10 cellular contexts compared by ENCODE assay signal in the genomic region with DNA sequence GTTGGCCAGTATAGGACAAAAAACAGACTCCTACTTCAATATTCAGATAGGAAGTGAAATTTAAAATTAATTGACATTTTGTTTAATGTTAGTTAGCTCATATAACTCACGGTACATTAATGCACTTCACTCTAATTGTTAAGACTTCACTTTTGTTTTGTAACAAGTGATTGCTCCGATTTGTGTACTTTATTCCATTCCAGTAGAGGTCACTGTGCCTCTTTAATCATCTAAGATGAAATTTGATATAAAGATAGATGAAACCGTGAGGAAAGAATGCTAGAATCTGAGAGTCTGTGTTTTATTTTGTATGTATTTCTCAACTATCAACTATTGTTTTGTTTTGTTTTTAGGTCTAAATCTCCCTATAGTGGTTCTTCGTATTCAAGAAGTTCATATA. TPM values are rescaled to one million over a fixed set of nuclear protein-coding genes. Genes with fewer than 3 reads are reported as not detected.
DNase-seq lines count a peak whose midpoint lies in the region; ATAC-seq and TF ChIP-seq lines count a peak whose summit lies in the region.
"Had no signal": no experiment of that assay in that cellular context is flagged by ENCODE, and none has a peak within 500 bp of the region (broad histone marks: within the 10 kb centered on the region; RNA-seq: fewer than 3 reads in every experiment).

No MANE protein-coding gene starts in this region.

- H2AK5ac ChIP-seq in mesendoderm (ENCODE audit: low read length), result no peak overlapping the region

- WGBS in SK-N-SH (ENCODE audit: low lambda C conversion rate), result 62% methylated on average over 4 of the region's 4 CpGs
- no CpG with 5 or more reads among the region's 4 CpGs for WGBS in mesendoderm (ENCODE audit: extremely low coverage, insufficient coverage, low lambda C conversion rate)

- no peak overlapping the region for H3K4me3 Mint-ChIP-seq in activated naive CD8-positive, alpha-beta T cell treated with anti-CD3 and anti-CD28 coated beads, Interleukin-2, amount 50 U/mL, for 24 hours

- H3F3A ChIP-seq in SK-N-SH (replicated peaks; ENCODE audit: insufficient read depth), result peaks cover 37% of the 10 kb centered on the region

- H3K27me3 Mint-ChIP-seq in activated naive CD8-positive, alpha-beta T cell treated with anti-CD3 and anti-CD28 coated beads, Interleukin-2, amount 50 U/mL, for 24 hours, result no peaks in the 10 kb centered on the region

- H3K4me1 Mint-ChIP-seq in activated naive CD8-positive, alpha-beta T cell treated with anti-CD3 and anti-CD28 coated beads, Interleukin-2, amount 50 U/mL, for 24 hours, result no peaks in the 10 kb centered on the region

- no peak overlapping the region for H3K27ac Mint-ChIP-seq in activated naive CD8-positive, alpha-beta T cell treated with anti-CD3 and anti-CD28 coated beads, Interleukin-2, amount 50 U/mL, for 24 hours

- no peaks in the 10 kb centered on the region; a peak in 1 of 4 replicates for H3K4me1 ChIP-seq in SK-N-SH (ENCODE audit: control insufficient read depth in 1 of 2, insufficient read depth in 2 of 2, low read depth in 1 of 2, low read length in 1 of 2)
- no peaks in the 10 kb centered on the region for H3K4me1 ChIP-seq in mesendoderm (ENCODE audit: control insufficient read depth, low read depth, low read length)

- H2BK120ac ChIP-seq in mesendoderm (ENCODE audit: low read depth, low read length), result no peak overlapping the region

- peaks cover 34% of the 10 kb centered on the region for H3K9me3 Mint-ChIP-seq in activated naive CD8-positive, alpha-beta T cell treated with anti-CD3 and anti-CD28 coated beads, Interleukin-2, amount 50 U/mL, for 24 hours

- H3K4me3 ChIP-seq in SK-N-SH (ENCODE audit: low read depth in 2 of 2, low read length in 1 of 2), result no peak overlapping the region
- no peak overlapping the region for H3K4me3 ChIP-seq in fibroblast of villous mesenchyme (ENCODE audit: low read depth, low read length)
- H3K4me3 ChIP-seq in mesendoderm (ENCODE audit: low read length), result no peak overlapping the region

- CTCF ChIA-PET in SK-N-SH (lab: Yijun Ruan, JAX), result interaction anchor here (0.9 to 1.6 kb wide), 8 partner anchors 9 to 657 kb away, joined by 3 to 11 read pairs (median 3); no protein-coding TSS in a partner anchor

- H4K5ac ChIP-seq in mesendoderm (ENCODE audit: low read length), result no peak overlapping the region

- H3K9ac ChIP-seq in SK-N-SH, result no peak overlapping the region
- H3K9ac ChIP-seq in mesendoderm (ENCODE audit: low read length), result no peak overlapping the region

- no peaks in the 10 kb centered on the region for H3K79me1 ChIP-seq in mesendoderm (ENCODE audit: low read length)

- no peak overlapping the region for H2BK15ac ChIP-seq in mesendoderm (replicated peaks; ENCODE audit: low read depth)

- no peaks in the 10 kb centered on the region for H3K27me3 ChIP-seq in SK-N-SH (ENCODE audit: insufficient read depth)
- H3K27me3 ChIP-seq in mesendoderm (ENCODE audit: insufficient read depth, low read length, poor library complexity), result no peaks in the 10 kb centered on the region

- no peak overlapping the region for H3K27ac ChIP-seq in SK-N-SH (ENCODE audit: low read depth in 2 of 2, low read length in 1 of 2)
- no peak overlapping the region for H3K27ac ChIP-seq in mesendoderm (ENCODE audit: low read depth, low read length)

- H2BK5ac ChIP-seq in mesendoderm (ENCODE audit: low read length), result no peak overlapping the region

- H3K23ac ChIP-seq in mesendoderm (ENCODE audit: low read length), result no peak overlapping the region

- TF ChIP-seq CTCF in SK-N-SH (IDR thresholded peaks at IDR 0.05) (peak; percentile 71), fibroblast of villous mesenchyme (IDR thresholded peaks at IDR 0.05; ENCODE audit: insufficient read depth, low read depth, low read length) (peak; percentile 30)

- no peak overlapping the region for H3K56ac ChIP-seq in mesendoderm (ENCODE audit: low read length)

- H3K36me3 Mint-ChIP-seq in activated naive CD8-positive, alpha-beta T cell treated with anti-CD3 and anti-CD28 coated beads, Interleukin-2, amount 50 U/mL, for 24 hours (ENCODE audit: low read depth), result peaks cover 87% of the 10 kb centered on the region

- no peaks in the 10 kb centered on the region for H4K20me1 ChIP-seq in SK-N-SH (ENCODE audit: insufficient read depth)

- POLR2A ChIA-PET in SK-N-SH (lab: Yijun Ruan, JAX), result no interaction called here

- H3K79me2 ChIP-seq in SK-N-SH (ENCODE audit: insufficient read depth) (no peaks in the 10 kb centered on the region), mesendoderm (ENCODE audit: control insufficient read depth, insufficient read depth, low read length) (no peaks in the 10 kb centered on the region)

- no peak overlapping the region for H4K8ac ChIP-seq in mesendoderm (ENCODE audit: low read depth, low read length)

- no peak for ATAC-seq in HG02623 (IDR thresholded peaks at IDR 0.05; ENCODE audit: unreplicated experiment)
- no peak for ATAC-seq in activated naive CD8-positive, alpha-beta T cell treated with anti-CD3 and anti-CD28 coated beads, Interleukin-2, amount 50 U/mL, for 24 hours
- no peak for ATAC-seq in GM19324 (IDR thresholded peaks at IDR 0.05; ENCODE audit: low FRiP score, unreplicated experiment)

- no peak overlapping the region for H3K18ac ChIP-seq in mesendoderm (ENCODE audit: low read length)

- DNase-seq in A172 (ENCODE audit: low spot score), result peak; percentile 13
- DNase-seq in GM03348 (ENCODE audit: low spot score), result peak; percentile 21
- DNase-seq in SK-N-SH, result peak; percentile 25
- DNase-seq in fibroblast of villous mesenchyme (ENCODE audit: low read depth), result peak; percentile 42
- DNase-seq in mesendoderm, result no peak
- DNase-seq in activated naive CD8-positive, alpha-beta T cell treated with anti-CD3 and anti-CD28 coated beads, Interleukin-2, amount 50 U/mL, for 24 hours, result no peak
- DNase-seq: DMS153, MV-4-11 had no signal

- no peak overlapping the region for H3K4ac ChIP-seq in mesendoderm (ENCODE audit: low read depth, low read length)

- no peak overlapping the region for H2AFZ ChIP-seq in SK-N-SH (ENCODE audit: low read depth)

- no peak for TF ChIP-seq EP300 in SK-N-SH (IDR thresholded peaks at IDR 0.05; ENCODE audit: borderline replicate concordance in 1 of 2, low read depth in 1 of 2, low read length in 1 of 2)

- peak; percentile 64 for TF ChIP-seq RAD21 in SK-N-SH (IDR thresholded peaks at IDR 0.05; ENCODE audit: low read length)

- H3K4me2 ChIP-seq in SK-N-SH (no peak overlapping the region), mesendoderm (ENCODE audit: low read length) (no peak overlapping the region)

- no peaks in the 10 kb centered on the region for H3K9me3 ChIP-seq in SK-N-SH

- peaks cover 90 to 94% of the 10 kb centered on the region in 2 experiments for H3K36me3 ChIP-seq in SK-N-SH (replicated peaks in 1 of 2; ENCODE audit: control insufficient read depth in 1 of 2, insufficient read depth in 2 of 2, low read length in 1 of 2)
- H3K36me3 ChIP-seq in mesendoderm (ENCODE audit: control insufficient read depth, insufficient read depth, low read length), result peaks cover 19% of the 10 kb centered on the region

- no peaks in the 10 kb centered on the region for H3K9me2 ChIP-seq in SK-N-SH

TF ChIP-seq in SK-N-SH, 30 proteins besides CTCF, POLR2A, EP300 and RAD21:
- TF ChIP-seq SIN3A (IDR thresholded peaks at IDR 0.05; ENCODE audit: borderline replicate concordance, low read depth, low read length) (no peak), YY1 (IDR thresholded peaks at IDR 0.05; ENCODE audit: low read depth) (no peak), MXI1 (IDR thresholded peaks at IDR 0.05; ENCODE audit: low read depth, low read length) (no peak), FOXM1 (IDR thresholded peaks at IDR 0.05; ENCODE audit: low read depth) (no peak), GATA2 (CRISPR knock-in tag; IDR thresholded peaks at IDR 0.05) (peak; percentile 33; the same call in 1 of the 2 replicates), SMC3 (IDR thresholded peaks at IDR 0.05; ENCODE audit: low read depth, low read length) (peak; percentile 30), RFX5 (IDR thresholded peaks at IDR 0.05; ENCODE audit: low read length) (no peak), EZH2phosphoT487 (IDR thresholded peaks at IDR 0.05; ENCODE audit: borderline replicate concordance, low read depth) (no peak), USF2 (IDR thresholded peaks at IDR 0.05; ENCODE audit: borderline replicate concordance, low read depth, low read length) (no peak)

RNA-seq across cellular contexts. Expression of gene RBBP6, which starts 29.0 kb away (rescaled TPM):
- total RNA-seq in A172 (2014; rRNA removed; shearing (Covaris generic)), result 11.3 and 24.0 TPM in 2 replicates
- 15.1 and 21.8 TPM in 2 replicates for polyA plus RNA-seq in SK-N-SH (2012; rRNA removed)
- polyA plus RNA-seq in SK-N-SH (2012; cell fraction: cytosol; rRNA removed), result 15.1 and 19.6 TPM in 2 replicates
- 66.0 and 69.7 TPM in 2 replicates for polyA plus RNA-seq in SK-N-SH (2012; cell fraction: nucleus; rRNA removed)
- 21.3 and 31.1 TPM in 2 replicates for total RNA-seq in fibroblast of villous mesenchyme
- polyA plus RNA-seq in mesendoderm (2013, experiment 1 of 2), result 56.7 TPM
- polyA plus RNA-seq in mesendoderm (2013, experiment 2 of 2), result 54.7 TPM

Comparison
In these comparisons a context has a peak if more than half of its experiments do, and no peak if none do; other contexts are left out.
1. DNase-seq: peak in A172 (single experiment), GM03348 (single experiment), SK-N-SH (single experiment) and fibroblast of villous mesenchyme (single experiment); none in mesendoderm (single experiment) and activated naive CD8-positive, alpha-beta T cell treated with anti-CD3 and anti-CD28 coated beads, Interleukin-2, amount 50 U/mL, for 24 hours (single experiment).